Comparison of ENCODE assay signal across 26 cellular contexts in genomic region chr14:48842785-48843184, GRCh38.
"Had no signal": no experiment of that assay in that cellular context is flagged by ENCODE, and none has a peak within 500 bp of the region (broad histone marks: within the 10 kb centered on the region; RNA-seq: fewer than 3 reads in every experiment).

No MANE protein-coding gene starts in this region.

- H3K9me3 ChIP-seq: ovary, psoas muscle, right lobe of liver, sigmoid colon, stomach, thoracic aorta, thyroid gland, tibial nerve, upper lobe of left lung, uterus had no signal

- H3K4me3 ChIP-seq: neural progenitor cell, ovary, psoas muscle, right lobe of liver, sigmoid colon, stomach, thoracic aorta, thyroid gland, tibial nerve, upper lobe of left lung, uterus had no signal

- FAIRE-seq: small intestine had no signal

- H2AFZ ChIP-seq: neural progenitor cell, parathyroid adenoma had no signal

- H3K9ac ChIP-seq: neural progenitor cell, parathyroid adenoma had no signal

- H3K4me1 ChIP-seq: neural progenitor cell, parathyroid adenoma, psoas muscle, right lobe of liver, sigmoid colon, stomach, thyroid gland, tibial nerve, upper lobe of left lung, uterus had no signal

- H3K79me2 ChIP-seq: parathyroid adenoma had no signal

- H3K27ac ChIP-seq: neural progenitor cell, ovary, parathyroid adenoma, psoas muscle, right lobe of liver, sigmoid colon, stomach, thoracic aorta, thyroid gland, tibial nerve, upper lobe of left lung, uterus had no signal

- ATAC-seq: naive thymus-derived CD8-positive, alpha-beta T cell; natural killer cell treated with Interleukin-12 subunit alpha and Interleukin-12 subunit beta and Interleukin-15 and Interleukin-18, amount 100 ng/mL, for 72 hours; psoas muscle; right cardiac atrium; right lobe of liver; stimulated activated effector memory CD8-positive, alpha-beta T cell treated with anti-CD3 and anti-CD28 coated beads, Interleukin-12 subunit alpha, Interleukin-12 subunit beta, amount 100 ng/mL, for 72 hours; stimulated activated naive B cell treated with anti-CD40 and anti-IgM and Interleukin-4, amounts not matched to agents 10 μg/mL and 1 μg/mL and 100 μg/mL, for 72 hours had no signal

- H3K36me3 ChIP-seq: neural progenitor cell, ovary, right lobe of liver, sigmoid colon, stomach, thoracic aorta, thyroid gland, tibial nerve, upper lobe of left lung, uterus had no signal

- H3K27me3 ChIP-seq: neural progenitor cell, ovary, right lobe of liver, sigmoid colon, stomach, thyroid gland, tibial nerve, upper lobe of left lung, uterus had no signal

- DNase-seq: naive thymus-derived CD8-positive, alpha-beta T cell; occipital lobe; ovary; posterior cingulate gyrus; psoas muscle; right cardiac atrium; right lobe of liver; sigmoid colon; small intestine; stimulated activated CD4-positive, alpha-beta T cell treated with anti-CD3 and anti-CD28 coated beads, Interleukin-15, amount 100 ng/mL, for 24 hours; stimulated activated CD4-positive, alpha-beta T cell treated with anti-CD3 and anti-CD28 coated beads, Interleukin-2, amount 100 ng/mL, for 24 hours; stimulated activated CD4-positive, alpha-beta T cell treated with anti-CD3 and anti-CD28 coated beads, Interleukin-2, amount 100 ng/mL, for 48 hours; stimulated activated CD4-positive, alpha-beta T cell treated with anti-CD3 and anti-CD28 coated beads, Interleukin-4, amount 100 ng/mL, for 24 hours; stimulated activated naive B cell treated with anti-CD40 and anti-IgM and Interleukin-4, amounts not matched to agents 10 μg/mL and 1 μg/mL and 100 μg/mL, for 72 hours; stimulated activated naive CD4-positive, alpha-beta T cell treated with Interleukin-2 at 50 U/mL for 16 hours; stomach; thyroid gland; trophoblast cell; upper lobe of left lung; uterus had no signal

- H3K4me2 ChIP-seq: neural progenitor cell had no signal
